8 cellular contexts compared by ENCODE assay signal in genomic region chr22:45262931-45263789, GRCh38. TPM values are rescaled to one million over a fixed set of nuclear protein-coding genes. Genes with fewer than 3 reads are reported as not detected.
DNase-seq lines count a peak whose midpoint lies in the region; ATAC-seq and TF ChIP-seq lines count a peak whose summit lies in the region.

No MANE protein-coding gene starts in this region.

- no peak overlapping the region for H3K23ac ChIP-seq in IMR-90 (ENCODE audit: low read depth, low read length)

- no peaks in the 10 kb centered on the region for H3K27me3 ChIP-seq in IMR-90 (ENCODE audit: control insufficient read depth, insufficient read depth, low read length)
- peaks cover 11% of the 10 kb centered on the region for H3K27me3 ChIP-seq in adipocyte (replicated peaks; ENCODE audit: control insufficient read depth, insufficient read depth, low read length)
- no peaks in the 10 kb centered on the region for H3K27me3 ChIP-seq in parathyroid adenoma (ENCODE audit: control insufficient read depth, insufficient read depth, low read length)

- TF ChIP-seq POLR2A in IMR-90 (IDR thresholded peaks at IDR 0.05; ENCODE audit: low read depth, low read length), result no peak

- no peak overlapping the region for H3K56ac ChIP-seq in IMR-90 (ENCODE audit: extremely low read depth, insufficient read depth, low read length)

- no peaks in the 10 kb centered on the region for H3K79me2 ChIP-seq in parathyroid adenoma

- no peak overlapping the region for H2AK5ac ChIP-seq in IMR-90 (ENCODE audit: low read depth, low read length)

- H3K79me1 ChIP-seq in IMR-90 (ENCODE audit: low read depth in 1 of 2, low read length in 2 of 2), result no peaks in the 10 kb centered on the region

- H3K4ac ChIP-seq in IMR-90 (ENCODE audit: low read depth, low read length), result 0 out of 2 replicates have a peak overlapping the region, but pooled peaks have one; percentile 12

- no TSS peak for BruUV-seq in IMR-90 (replicated peaks; lab: Mats Ljungman, UMichigan)

- POLR2A ChIA-PET in IMR-90 (lab: Charles Lee; ENCODE audit: unreplicated experiment), result no interaction called here

- H4K8ac ChIP-seq in IMR-90 (ENCODE audit: low read depth in 2 of 2, low read length in 2 of 2), result no peak overlapping the region; a peak in 1 of 4 replicates

- CTCF ChIA-PET in IMR-90 (lab: Yijun Ruan, JAX), result interaction anchor here (1.0 to 1.1 kb wide), 2 partner anchors 17 to 62 kb away, joined by 3 read pairs; no protein-coding TSS in a partner anchor

- H3K4me2 ChIP-seq in IMR-90 (ENCODE audit: low read depth, low read length) (no peak overlapping the region), parathyroid adenoma (ENCODE audit: low read length) (peak overlapping the region; percentile 28)

- H3K9me3 ChIP-seq in IMR-90 (ENCODE audit: control insufficient read depth, insufficient read depth, low read length) (peaks cover under 1% of the 10 kb centered on the region; the same call in 1 of the 2 replicates), adipocyte (ENCODE audit: control insufficient read depth, low read length) (no peaks in the 10 kb centered on the region), parathyroid adenoma (ENCODE audit: control insufficient read depth, low read length) (no peaks in the 10 kb centered on the region)

- TF ChIP-seq RAD21 in IMR-90 (IDR thresholded peaks at IDR 0.05; ENCODE audit: low read length), result no peak

- H3K9me1 ChIP-seq in IMR-90 (ENCODE audit: insufficient read depth, low read length), result no peaks in the 10 kb centered on the region

- dilution Hi-C loops in IMR-90 (cut with HindIII; ENCODE audit: low sequenced_read_pairs, unreplicated experiment), result no loop called here

- intact Hi-C loops in IMR-90 (cut with micrococcal nuclease), result loop anchor here (5.0 kb wide), 2 partner anchors 91 to 286 kb away; no protein-coding TSS in a partner anchor

- no peak overlapping the region for H2BK5ac ChIP-seq in IMR-90 (ENCODE audit: low read depth, low read length, poor library complexity, severe bottlenecking)

- peaks cover 2% of the 10 kb centered on the region; the same call in 1 of the 2 replicates for H3K4me1 ChIP-seq in IMR-90 (ENCODE audit: control insufficient read depth, insufficient read depth, low read length)
- peaks cover 11% of the 10 kb centered on the region for H3K4me1 ChIP-seq in adipocyte (ENCODE audit: control insufficient read depth, insufficient read depth, low read length)
- H3K4me1 ChIP-seq in parathyroid adenoma, result peaks cover 9% of the 10 kb centered on the region

- no peaks in the 10 kb centered on the region for H4K20me1 ChIP-seq in IMR-90 (ENCODE audit: insufficient read depth, low read length)

- H3K4me3 ChIP-seq in IMR-90 (ENCODE audit: insufficient read depth, low read depth, low read length) (no peak overlapping the region), adipocyte (ENCODE audit: low read length) (no peak overlapping the region), parathyroid adenoma (ENCODE audit: low read depth, low read length) (no peak overlapping the region)

- WGBS in IMR-90 (ENCODE audit: extremely low coverage in 2 of 2, insufficient read length in 1 of 2), 2 experiments, result 83% methylated on average over 5 of the region's 20 CpGs; no CpG with 5 or more reads in 1 of the 2 experiments

- ATAC-seq in GM21447 (IDR thresholded peaks at IDR 0.05; ENCODE audit: unreplicated experiment), result peak; percentile 90
- peak; percentile 12 for ATAC-seq in IMR-90 (ENCODE audit: low read depth)

- no peak overlapping the region for H3K14ac ChIP-seq in IMR-90 (replicated peaks; ENCODE audit: low read depth, low read length)

- no peak overlapping the region for H3K18ac ChIP-seq in IMR-90 (ENCODE audit: low read depth, low read length)

- H2BK120ac ChIP-seq in IMR-90 (ENCODE audit: low read depth, low read length), result 0 out of 2 replicates have a peak overlapping the region, but pooled peaks have one; percentile 24

- H4K91ac ChIP-seq in IMR-90 (ENCODE audit: insufficient read depth, low read depth, low read length), result peak overlapping the region; percentile 26; the same call in 1 of the 2 replicates

- no peak overlapping the region for H3K27ac ChIP-seq in IMR-90 (ENCODE audit: insufficient read depth, low read length)
- peak overlapping the region; percentile 74 for H3K27ac ChIP-seq in parathyroid adenoma

- in situ Hi-C loops in IMR-90 (cut with MboI; ENCODE audit: low sequenced_read_pairs), result loop anchor here (5.0 kb wide), 1 partner anchor 161 kb away; no protein-coding TSS in a partner anchor

- H3K9ac ChIP-seq in IMR-90 (ENCODE audit: low read depth, low read length) (no peak overlapping the region), adipocyte (ENCODE audit: low read length) (peak overlapping the region; percentile 28), parathyroid adenoma (no peak overlapping the region)

- no peak for TF ChIP-seq CTCF in GM10266 (IDR thresholded peaks at IDR 0.05; ENCODE audit: control insufficient read depth, insufficient read depth, low read depth, missing control alignments)
- no peak for TF ChIP-seq CTCF in IMR-90 (conservative IDR thresholded peaks at IDR 0.05; ENCODE audit: low read depth, low read length)
- no peak for TF ChIP-seq CTCF in parathyroid adenoma (IDR thresholded peaks at IDR 0.05)

- H4K5ac ChIP-seq in IMR-90 (ENCODE audit: low read depth, low read length), result no peak overlapping the region

- H2BK15ac ChIP-seq in IMR-90 (ENCODE audit: low read depth, low read length), result no peak overlapping the region

- no peak overlapping the region for H2BK20ac ChIP-seq in IMR-90 (ENCODE audit: low read depth, low read length)

- H3K36me3 ChIP-seq in IMR-90 (ENCODE audit: control insufficient read depth, insufficient read depth, low read length), result no peaks in the 10 kb centered on the region
- H3K36me3 ChIP-seq in adipocyte (ENCODE audit: control insufficient read depth, insufficient read depth, low read length, severe bottlenecking), result no peaks in the 10 kb centered on the region
- no peaks in the 10 kb centered on the region for H3K36me3 ChIP-seq in parathyroid adenoma (ENCODE audit: control insufficient read depth, insufficient read depth, low read length)

- DNase-seq in GM10266 (ENCODE audit: extremely low spot score) (peak; percentile 69), IMR-90 (no peak), adipocyte (ENCODE audit: low read depth) (no peak), middle frontal gyrus (ENCODE audit: extremely low spot score, low spot score) (no peak), NCI-H1105 (lab: John Stamatoyannopoulos, UW) (no peak), GOT3 (lab: John Stamatoyannopoulos, UW) (no peak)

- H2AK9ac ChIP-seq in IMR-90 (replicated peaks; ENCODE audit: low read depth, low read length, poor library complexity), result peak overlapping the region; percentile 84

- H2AFZ ChIP-seq in IMR-90 (replicated peaks; ENCODE audit: low read length, poor library complexity), result peak overlapping the region; percentile 74
- H2AFZ ChIP-seq in parathyroid adenoma, result peak overlapping the region; percentile 77

TF ChIP-seq in IMR-90, 13 proteins besides CTCF, POLR2A, EP300 and RAD21:
- no peak for TF ChIP-seq NFE2L2 (IDR thresholded peaks at IDR 0.05; ENCODE audit: low read depth, low read length)
- no peak for TF ChIP-seq RCOR1 (IDR thresholded peaks at IDR 0.05; ENCODE audit: insufficient replicate concordance, low read length)
- no peak for TF ChIP-seq CHD1 (IDR thresholded peaks at IDR 0.05; ENCODE audit: low read depth, low read length)
- TF ChIP-seq SMC3 (IDR thresholded peaks at IDR 0.05; ENCODE audit: low read depth, low read length), result no peak
- no peak for TF ChIP-seq MAZ (IDR thresholded peaks at IDR 0.05; ENCODE audit: borderline replicate concordance, low read depth, low read length)
- no peak for TF ChIP-seq RFX5 (IDR thresholded peaks at IDR 0.05; ENCODE audit: low read depth, low read length)
- TF ChIP-seq MAFK (IDR thresholded peaks at IDR 0.05; ENCODE audit: low read depth, low read length), result no peak
- TF ChIP-seq BHLHE40 (IDR thresholded peaks at IDR 0.05; ENCODE audit: low read depth, low read length), result no peak
- no peak for TF ChIP-seq USF2 (IDR thresholded peaks at IDR 0.05; ENCODE audit: low read depth, low read length)
- TF ChIP-seq, protein P1, sequence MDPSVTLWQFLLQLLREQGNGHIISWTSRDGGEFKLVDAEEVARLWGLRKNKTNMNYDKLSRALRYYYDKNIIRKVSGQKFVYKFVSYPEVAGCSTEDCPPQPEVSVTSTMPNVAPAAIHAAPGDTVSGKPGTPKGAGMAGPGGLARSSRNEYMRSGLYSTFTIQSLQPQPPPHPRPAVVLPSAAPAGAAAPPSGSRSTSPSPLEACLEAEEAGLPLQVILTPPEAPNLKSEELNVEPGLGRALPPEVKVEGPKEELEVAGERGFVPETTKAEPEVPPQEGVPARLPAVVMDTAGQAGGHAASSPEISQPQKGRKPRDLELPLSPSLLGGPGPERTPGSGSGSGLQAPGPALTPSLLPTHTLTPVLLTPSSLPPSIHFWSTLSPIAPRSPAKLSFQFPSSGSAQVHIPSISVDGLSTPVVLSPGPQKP (IDR thresholded peaks at IDR 0.05; ENCODE audit: borderline replicate concordance, low read depth, low read length), result no peak

RNA-seq across cellular contexts. Expression of gene UPK3A, which starts 21.6 kb away (rescaled TPM):
- not detected in 2 replicates for total RNA-seq in IMR-90 (2012; rRNA removed)
- polyA plus RNA-seq in IMR-90 (2012; rRNA removed), result not detected in 2 replicates
- not detected in 2 replicates for polyA plus RNA-seq in IMR-90 (2012; cell fraction: cytosol; rRNA removed)
- polyA plus RNA-seq in IMR-90 (2012; cell fraction: nucleus; rRNA removed; ENCODE audit: low replicate concordance), result not detected in 2 replicates

RNA-seq across cellular contexts. Expression of gene KIAA0930, which starts 22.5 kb away (rescaled TPM):
- total RNA-seq in IMR-90 (2012; rRNA removed), result 21.7 and 25.3 TPM in 2 replicates
- polyA plus RNA-seq in IMR-90 (2012; rRNA removed), result 34.1 and 38.1 TPM in 2 replicates
- 45.7 and 62.0 TPM in 2 replicates for polyA plus RNA-seq in IMR-90 (2012; cell fraction: cytosol; rRNA removed)
- 134 and 167 TPM in 2 replicates for polyA plus RNA-seq in IMR-90 (2012; cell fraction: nucleus; rRNA removed; ENCODE audit: low replicate concordance)

RNA-seq across cellular contexts. Expression of gene FAM118A, which starts 46.6 kb away (rescaled TPM):
- 15.8 and 20.6 TPM in 2 replicates for total RNA-seq in IMR-90 (2012; rRNA removed)
- 83.4 and 95.6 TPM in 2 replicates for polyA plus RNA-seq in IMR-90 (2012; rRNA removed)
- 27.4 and 66.8 TPM in 2 replicates for polyA plus RNA-seq in IMR-90 (2012; cell fraction: cytosol; rRNA removed)
- polyA plus RNA-seq in IMR-90 (2012; cell fraction: nucleus; rRNA removed; ENCODE audit: low replicate concordance), result 778 and 1,218 TPM in 2 replicates
